In genomic region chr3:187051724-187052364, GRCh38 we compare ENCODE assay signal across 26 cellular contexts.
DNase-seq lines count a peak whose midpoint lies in the region; ATAC-seq and TF ChIP-seq lines count a peak whose summit lies in the region.
"Had no signal": no experiment of that assay in that cellular context is flagged by ENCODE, and none has a peak within 500 bp of the region (broad histone marks: within the 10 kb centered on the region; RNA-seq: fewer than 3 reads in every experiment).

No MANE protein-coding gene starts in this region.

- no peaks in the 10 kb centered on the region for H3K27me3 Mint-ChIP-seq in activated naive CD8-positive, alpha-beta T cell
- H3K27me3 Mint-ChIP-seq: activated naive CD8-positive, alpha-beta T cell treated with anti-CD3 and anti-CD28 coated beads, Interleukin-2, amount 10 ng/mL, durations not matched to agents 7 days and 5 days; IgD-negative memory B cell had no signal

- intact Hi-C loops in left lung (cut with DNase I): no loop called here

- H3K27me3 ChIP-seq in Karpas-422 (ENCODE audit: low read length): no peaks in the 10 kb centered on the region
- H3K27me3 ChIP-seq in left lung: no peaks in the 10 kb centered on the region
- H3K27me3 ChIP-seq: neural progenitor cell, SJSA1, vagina had no signal

- H3K4me3 ChIP-seq in Karpas-422 (ENCODE audit: low read length): no peak overlapping the region
- H3K4me3 ChIP-seq in left lung: no peak overlapping the region
- H3K4me3 ChIP-seq: neural progenitor cell, SJSA1, vagina had no signal

- no peaks in the 10 kb centered on the region for H3K9me2 ChIP-seq in Karpas-422 (replicated peaks; ENCODE audit: insufficient read depth, low read length)

- peak overlapping the region; percentile 4; the same call in 1 of the 2 replicates for H3K27ac ChIP-seq in Karpas-422 (ENCODE audit: low read length)
- H3K27ac ChIP-seq in left lung: peak overlapping the region in 1 of 2 donors; percentile 23
- H3K27ac ChIP-seq: epithelial cell of prostate, HL-60, neural progenitor cell, SJSA1, vagina had no signal

- no peak overlapping the region for H3K4me2 ChIP-seq in Karpas-422 (ENCODE audit: low read depth, low read length, poor library complexity, severe bottlenecking)
- H3K4me2 ChIP-seq: neural progenitor cell had no signal

- H4K20me1 ChIP-seq in Karpas-422 (ENCODE audit: insufficient read depth, low read depth, low read length): peaks cover 23% of the 10 kb centered on the region

- peaks cover 80% of the 10 kb centered on the region for H3K79me2 ChIP-seq in Karpas-422 (ENCODE audit: low read length)

- H3K9ac ChIP-seq in Karpas-422 (ENCODE audit: low read length): no peak overlapping the region
- H3K9ac ChIP-seq: neural progenitor cell had no signal

- no peak overlapping the region for H2AFZ ChIP-seq in Karpas-422 (ENCODE audit: low read length)
- H2AFZ ChIP-seq: neural progenitor cell had no signal

- H3K4me1 Mint-ChIP-seq in activated naive CD8-positive, alpha-beta T cell (ENCODE audit: low read depth): peaks cover 66% of the 10 kb centered on the region
- H3K4me1 Mint-ChIP-seq: neural progenitor cell had no signal

- H3K4me1 ChIP-seq in Karpas-422 (ENCODE audit: low read length) (peaks cover 16% of the 10 kb centered on the region), left lung (peaks cover 0 to 11% of the 10 kb centered on the region in 2 donors)
- H3K4me1 ChIP-seq: neural progenitor cell, SJSA1, vagina had no signal

- H3K9me3 ChIP-seq in Karpas-422 (ENCODE audit: low read length): no peaks in the 10 kb centered on the region
- H3K9me3 ChIP-seq in left lung: peaks cover 0 to 21% of the 10 kb centered on the region in 2 donors
- H3K9me3 ChIP-seq: SJSA1 had no signal

- DNase-seq in AML-193 (lab: John Stamatoyannopoulos, UW) (peak; percentile 40 to 43), Karpas-422 (no peak), left lung (no peak), NCI-H345 (lab: John Stamatoyannopoulos, UW) (no peak), NCI-H2081 treated with DMSO at 0.1 percent for 48 hours (lab: John Stamatoyannopoulos, UW) (no peak), NCI-H2196 treated with DMSO at 0.1 percent for 48 hours (lab: John Stamatoyannopoulos, UW; ENCODE audit: unreplicated experiment) (no peak), T-helper 9 cell (no peak)
- DNase-seq: ACHN; activated naive CD8-positive, alpha-beta T cell treated with anti-CD3 and anti-CD28 coated beads, Interleukin-2, amount 10 ng/mL, durations not matched to agents 7 days and 5 days; foreskin fibroblast; hypothalamus; islet precursor cell; NCI-H1048; NCI-H2029; NCI-H510A treated with DMSO at 0.1 percent for 48 hours; stimulated activated CD4-positive, alpha-beta T cell treated with anti-CD3 and anti-CD28 coated beads, Interleukin-12 subunit alpha, Interleukin-12 subunit beta, amount 100 ng/mL, for 4 hours; substantia nigra had no signal

- no peak for TF ChIP-seq CTCF in left lung (IDR thresholded peaks at IDR 0.05)

- peaks cover 69% of the 10 kb centered on the region for H3K36me3 Mint-ChIP-seq in activated naive CD8-positive, alpha-beta T cell

- H3K9me3 Mint-ChIP-seq in activated naive CD8-positive, alpha-beta T cell (ENCODE audit: low read depth): peaks cover 8% of the 10 kb centered on the region

- ATAC-seq in left lung: peak; percentile 50
- ATAC-seq: activated CD4-positive, CD25-positive, alpha-beta regulatory T cell treated with anti-CD3 and anti-CD28 coated beads, Interleukin-2, amount 50 U/mL, for 24 hours had no signal

- peak overlapping the region; percentile 89 for H3K27ac Mint-ChIP-seq in activated naive CD8-positive, alpha-beta T cell
- H3K27ac Mint-ChIP-seq: neural progenitor cell had no signal

- no peak overlapping the region for H3K4me3 Mint-ChIP-seq in activated naive CD8-positive, alpha-beta T cell
- H3K4me3 Mint-ChIP-seq: activated T-helper 1 cell treated with anti-CD3 and anti-CD28 coated beads, Interleukin-12 subunit alpha, Interleukin-12 subunit beta, Interleukin-2, Interleukin-4 antibody, amounts not matched to agents 30 ng/mL and 10 ng/mL and 1 ng/mL, durations not matched to agents 14 hours and 24 hours and 36 hours; neural progenitor cell had no signal

- H3K36me3 ChIP-seq in Karpas-422 (ENCODE audit: insufficient read depth, low read length): peaks cover 62% of the 10 kb centered on the region
- peaks cover 0 to 36% of the 10 kb centered on the region in 2 donors for H3K36me3 ChIP-seq in left lung
- H3K36me3 ChIP-seq: SJSA1 had no signal

Comparison
In these comparisons a context has a peak if more than half of its experiments do, and no peak if none do; other contexts are left out.
1. DNase-seq: peak in AML-193 (2 of 2); none in Karpas-422 (single experiment), left lung (0 of 2), NCI-H345 (single experiment), NCI-H2081 treated with DMSO at 0.1 percent for 48 hours (single experiment), NCI-H2196 treated with DMSO at 0.1 percent for 48 hours (single experiment) and T-helper 9 cell (single experiment).